Comparison of ENCODE assay signal across 9 cellular contexts in genomic region chr7:129951076-129952011, GRCh38. TPM values are rescaled to one million over a fixed set of nuclear protein-coding genes. Genes with fewer than 3 reads are reported as not detected.
DNase-seq lines count a peak whose midpoint lies in the region; ATAC-seq, FAIRE-seq and TF ChIP-seq lines count a peak whose summit lies in the region.
"Had no signal": no experiment of that assay in that cellular context is flagged by ENCODE, and none has a peak within 500 bp of the region (broad histone marks: within the 10 kb centered on the region; RNA-seq: fewer than 3 reads in every experiment).

No MANE protein-coding gene starts in this region.

- peaks cover 14% of the 10 kb centered on the region for H4K20me1 ChIP-seq in HepG2 (ENCODE audit: insufficient read depth, low read length)

- H3K9me3 ChIP-seq in breast epithelium (no peaks in the 10 kb centered on the region), HepG2 (ENCODE audit: low read length) (no peaks in the 10 kb centered on the region), tibial nerve (no peaks in the 10 kb centered on the region)

- CTCF ChIA-PET in HepG2 (lab: Yijun Ruan, JAX; ENCODE audit: low intra/inter-chr PET ratio, low total read pairs), result no interaction called here

- ATAC-seq in HepG2 (no peak), HG03442 (IDR thresholded peaks at IDR 0.05; ENCODE audit: unreplicated experiment) (no peak), GM18873 (IDR thresholded peaks at IDR 0.05; ENCODE audit: low FRiP score, unreplicated experiment) (no peak)

- H2AFZ ChIP-seq in HepG2 (ENCODE audit: low read length), result no peak overlapping the region

- peak overlapping the region; percentile 95 to 100 (median 98) for H3K4me3 ChIP-seq in breast epithelium
- H3K4me3 ChIP-seq in HepG2 (replicated peaks in 1 of 3; ENCODE audit: insufficient read depth in 1 of 3, low read depth in 2 of 3, low read length in 3 of 3), result peak overlapping the region; percentile 86 to 94 (median 87)
- H3K4me3 ChIP-seq in tibial nerve, result peak overlapping the region; percentile 67 to 95 (median 94)

- WGBS in HepG2 (ENCODE audit: low lambda C conversion rate), result under 1% methylated on average over 7 of the region's 7 CpGs
- WGBS in tibial nerve, 2 donors, result 0 to 1% methylated on average over 7 of the region's 7 CpGs

- TF ChIP-seq EP300 in HepG2 (IDR thresholded peaks at IDR 0.05; ENCODE audit: low read depth in 2 of 2, low read length in 2 of 2), result no peak
- no peak for TF ChIP-seq EP300 in HepG2 (CRISPR knock-in tag; IDR thresholded peaks at IDR 0.05; ENCODE audit: borderline replicate concordance)
- no peak for TF ChIP-seq EP300 in tibial nerve (IDR thresholded peaks at IDR 0.05)

- peak; percentile 26 for DNase-seq in DMS79 (lab: John Stamatoyannopoulos, UW)
- peak; percentile 61 for DNase-seq in M059J (ENCODE audit: low read depth)
- DNase-seq in breast epithelium (ENCODE audit: low spot score in 2 of 2), result no peak
- DNase-seq in HepG2 (ENCODE audit: low spot score), result no peak
- peak in 1 of 2 donors; percentile 45 for DNase-seq in tibial nerve (ENCODE audit: low spot score in 2 of 2)
- no peak for DNase-seq in stimulated activated CD4-positive, alpha-beta T cell treated with anti-CD3 and anti-CD28 coated beads, Interleukin-12 subunit alpha, Interleukin-12 subunit beta, amount 100 ng/mL, for 4 hours

- TF ChIP-seq CTCF in breast epithelium (IDR thresholded peaks at IDR 0.05), result peak in 1 of 3 donors; percentile 40
- no peak for TF ChIP-seq CTCF in HepG2 (CRISPR knock-in tag; IDR thresholded peaks at IDR 0.05)
- no peak for TF ChIP-seq CTCF in tibial nerve (IDR thresholded peaks at IDR 0.05)

- TF ChIP-seq RAD21 in HepG2 (CRISPR knock-in tag; IDR thresholded peaks at IDR 0.05), result no peak

- TSS peak; percentile 48 for BruUV-seq in HepG2 (replicated peaks; lab: Mats Ljungman, UMichigan)

- in situ Hi-C loops in HepG2 (cut with HindIII; ENCODE audit: extremely low pct_ligation_motif_present, low pct_unique_long_range_greater_than_20kb), result no loop called here

- H3K27me3 ChIP-seq in breast epithelium (no peaks in the 10 kb centered on the region), HepG2 (ENCODE audit: control insufficient read depth in 1 of 2, insufficient read depth in 2 of 2, low read length in 2 of 2) (no peaks in the 10 kb centered on the region; a peak in 1 of 5 replicates), tibial nerve (no peaks in the 10 kb centered on the region)

- H3K36me3 ChIP-seq in breast epithelium (no peaks in the 10 kb centered on the region), HepG2 (replicated peaks in 1 of 2; ENCODE audit: control insufficient read depth in 1 of 2, insufficient read depth in 2 of 2, low read length in 2 of 2) (peaks cover 0 to 2% of the 10 kb centered on the region in 2 experiments; a peak in 1 of 5 replicates), tibial nerve (no peaks in the 10 kb centered on the region)

- H3K4me1 ChIP-seq in breast epithelium (peaks cover 0 to 8% of the 10 kb centered on the region in 2 donors), HepG2 (ENCODE audit: insufficient read depth, low read length) (peaks cover 38% of the 10 kb centered on the region), tibial nerve (peaks cover 0 to 39% (median 28%) of the 10 kb centered on the region in 4 donors)

- H3K9ac ChIP-seq in HepG2 (ENCODE audit: insufficient read depth, low read depth, low read length), result peak overlapping the region; percentile 90

- H3K27ac ChIP-seq in breast epithelium (peak overlapping the region; percentile 99 to 100), HepG2 (ENCODE audit: extremely low read length, insufficient read depth, low read length) (peak overlapping the region; percentile 92), tibial nerve (peak overlapping the region; percentile 94 to 99 (median 98))

- H3K4me2 ChIP-seq in HepG2 (ENCODE audit: low read depth, low read length), result peak overlapping the region; percentile 76

- no peak for FAIRE-seq in HepG2 (lab: Jason Lieb, UNC)
- FAIRE-seq: TTC549 had no signal

- TF ChIP-seq POLR2A in breast epithelium (IDR thresholded peaks at IDR 0.05) (no peak), HepG2 (IDR thresholded peaks at IDR 0.05; ENCODE audit: insufficient read depth in 1 of 2, low read depth in 2 of 2, low read length in 2 of 2) (no peak), tibial nerve (IDR thresholded peaks at IDR 0.05) (no peak)

- peaks cover 55% of the 10 kb centered on the region for H3K79me2 ChIP-seq in HepG2 (ENCODE audit: insufficient read depth, low read length)

- intact Hi-C loops in breast epithelium (cut with DNase I; ENCODE audit: low total_unique reads), result loop anchor here (5.0 kb wide), 1 partner anchor 1666 kb away; no protein-coding TSS in a partner anchor
- intact Hi-C loops in HepG2 (cut with micrococcal nuclease; ENCODE audit: unreplicated experiment), result loop anchor here (5.0 kb wide), 1 partner anchor 119 kb away; no protein-coding TSS in a partner anchor

- POLR2A ChIA-PET in HepG2 (lab: Yijun Ruan, JAX), result interaction anchor here (1.0 to 2.9 kb wide), 3 partner anchors 8 to 58 kb away, joined by 4 to 28 read pairs (median 5); no protein-coding TSS in a partner anchor

TF ChIP-seq in HepG2, 621 proteins besides CTCF, POLR2A, EP300 and RAD21 (continues in another document):
- TF ChIP-seq KDM1A (CRISPR knock-in tag; IDR thresholded peaks at IDR 0.05) (no peak), ZSCAN9 (CRISPR knock-in tag; IDR thresholded peaks at IDR 0.05; ENCODE audit: borderline replicate concordance) (no peak), SAP130 (CRISPR knock-in tag; IDR thresholded peaks at IDR 0.05; ENCODE audit: low read depth) (peak; percentile 30; the same call in 1 of the 2 replicates), ZMAT5 (CRISPR knock-in tag; IDR thresholded peaks at IDR 0.05; ENCODE audit: borderline replicate concordance, low read depth) (no peak), ZNF281 (CRISPR knock-in tag; IDR thresholded peaks at IDR 0.05; ENCODE audit: borderline replicate concordance) (peak; percentile 39; the same call in 1 of the 2 replicates), MIER2 (CRISPR knock-in tag; IDR thresholded peaks at IDR 0.05) (no peak), RFXAP (CRISPR knock-in tag; IDR thresholded peaks at IDR 0.05; ENCODE audit: borderline replicate concordance) (no peak), PCBP2 (optimal IDR thresholded peaks at IDR 0.05; ENCODE audit: low read depth, low read length, poor library complexity, severe bottlenecking) (no peak)

RNA-seq across cellular contexts. Expression of gene UBE2H, which starts 1.4 kb away (rescaled TPM):
- 60.5 and 98.3 TPM in 2 replicates for total RNA-seq in M059J (2014; rRNA removed; shearing (Covaris generic))
- total RNA-seq in breast epithelium (100 to 1,000 TPM in 2 of 3 donors, 10 to 100 TPM in 1; 81.8 to 124 (median 114) TPM), HepG2 (2016; rRNA removed; fragmentation: Illumina TruSeq; extraction: Trizol) (15.5 and 18.7 TPM in 2 replicates), tibial nerve (10 to 100 TPM; 69.6 to 92.3 (median 80.9) TPM)
- 1.3 and 1.9 TPM in 2 replicates for total RNA-seq in HepG2 (2016; cell fraction: cytosol; rRNA removed; fragmentation: Illumina TruSeq; extraction: Trizol; ENCODE audit: low read depth)
- total RNA-seq in HepG2 (2016; cell fraction: insoluble cytoplasmic fraction; rRNA removed; fragmentation: Illumina TruSeq; extraction: Trizol), result 15.7 and 16.2 TPM in 2 replicates
- 6.7 and 8.2 TPM in 2 replicates for total RNA-seq in HepG2 (2016; cell fraction: membrane; rRNA removed; fragmentation: Illumina TruSeq; extraction: Trizol)
- total RNA-seq in HepG2 (2016; cell fraction: nucleus; rRNA removed; fragmentation: Illumina TruSeq; extraction: Trizol), result 17.1 and 18.4 TPM in 2 replicates
- 40.1 and 43.7 TPM in 2 replicates for polyA plus RNA-seq in HepG2 (2011; rRNA removed)
- polyA plus RNA-seq in HepG2 (2011; cell fraction: cytosol; rRNA removed), result 13.5 and 24.5 TPM in 2 replicates
- 22.5 and 32.8 TPM in 2 replicates for polyA plus RNA-seq in HepG2 (2011; cell fraction: nucleus; rRNA removed)
- polyA plus RNA-seq in HepG2 (2012), result 50.8 and 52.0 TPM in 2 replicates
- 1.9 TPM in 2 replicates for polyA plus RNA-seq in HepG2 (2016; cell fraction: cytosol; fragmentation: Illumina TruSeq; extraction: Trizol; ENCODE audit: low read depth)
- 17.0 and 20.2 TPM in 2 replicates for polyA plus RNA-seq in HepG2 (2016; cell fraction: insoluble cytoplasmic fraction; fragmentation: Illumina TruSeq; extraction: Trizol; ENCODE audit: low read depth)
- 3.6 and 3.8 TPM in 2 replicates for polyA plus RNA-seq in HepG2 (2016; cell fraction: membrane; fragmentation: Illumina TruSeq; extraction: Trizol; ENCODE audit: low read depth)
- polyA plus RNA-seq in HepG2 (2016; cell fraction: nucleus; fragmentation: Illumina TruSeq; extraction: Trizol; ENCODE audit: insufficient read depth, low read depth), result 20.8 TPM in 2 replicates
- polyA minus RNA-seq in HepG2 (2011; rRNA and poly(A)+ RNA removed; ENCODE audit: low replicate concordance), result 21.8 and 29.4 TPM in 2 replicates
- polyA minus RNA-seq in HepG2 (2011; cell fraction: cytosol; rRNA and poly(A)+ RNA removed), result 24.0 and 36.2 TPM in 2 replicates
- polyA minus RNA-seq in HepG2 (2011; cell fraction: nucleus; rRNA and poly(A)+ RNA removed), result 60.9 and 63.9 TPM in 2 replicates

Comparison
In these comparisons a context has a peak if more than half of its experiments do, and no peak if none do; other contexts are left out.
1. DNase-seq: peak in DMS79 (single experiment) and M059J (single experiment); none in breast epithelium (0 of 2), HepG2 (single experiment) and stimulated activated CD4-positive, alpha-beta T cell treated with anti-CD3 and anti-CD28 coated beads, Interleukin-12 subunit alpha, Interleukin-12 subunit beta, amount 100 ng/mL, for 4 hours (single experiment).
2. Peak in every context shown above with its lines, with median percentiles within 50 percentile points of each other: H3K27ac ChIP-seq and H3K4me3 ChIP-seq.